In genomic region chr1:211680752-211681327, GRCh38 we compare ENCODE assay signal across 8 cellular contexts. TPM values are rescaled to one million over a fixed set of nuclear protein-coding genes. Genes with fewer than 3 reads are reported as not detected.
DNase-seq lines count a peak whose midpoint lies in the region; ATAC-seq, FAIRE-seq and TF ChIP-seq lines count a peak whose summit lies in the region.

No MANE protein-coding gene starts in this region.

- no peak overlapping the region for H2AFZ ChIP-seq in HepG2 (ENCODE audit: low read length)

- H3K36me3 ChIP-seq in HepG2 (replicated peaks in 1 of 2; ENCODE audit: control insufficient read depth in 1 of 2, insufficient read depth in 2 of 2, low read length in 2 of 2): no peaks in the 10 kb centered on the region

- peak; percentile 86 for TF ChIP-seq RAD21 in HepG2 (CRISPR knock-in tag; IDR thresholded peaks at IDR 0.05)

- H3K27ac ChIP-seq in CD4-positive, alpha-beta T cell (ENCODE audit: low read depth, low read length): peak overlapping the region; percentile 51
- no peak overlapping the region for H3K27ac ChIP-seq in HepG2 (ENCODE audit: extremely low read length, insufficient read depth, low read length)

- no peaks in the 10 kb centered on the region for H4K20me1 ChIP-seq in HepG2 (ENCODE audit: insufficient read depth, low read length)

- peak overlapping the region; percentile 81 for H3K27ac Mint-ChIP-seq in CD4-positive, alpha-beta T cell

- H3K4me1 ChIP-seq in HepG2 (ENCODE audit: insufficient read depth, low read length): peaks cover 49% of the 10 kb centered on the region

- WGBS in HepG2 (ENCODE audit: low lambda C conversion rate): under 1% methylated on average over 9 of the region's 9 CpGs

- no peak for TF ChIP-seq EP300 in HepG2 (IDR thresholded peaks at IDR 0.05; ENCODE audit: low read depth in 2 of 2, low read length in 2 of 2)
- no peak for TF ChIP-seq EP300 in HepG2 (CRISPR knock-in tag; IDR thresholded peaks at IDR 0.05; ENCODE audit: borderline replicate concordance)

- CTCF ChIA-PET in CD4-positive, alpha-beta T cell (lab: Charles Lee): interaction anchor here (0.7 to 2.3 kb wide), 21 partner anchors 9 to 796 kb away, joined by 3 to 24 read pairs (median 4); partner anchors contain the start of genes DTL, INTS7 and SLC30A1
- CTCF ChIA-PET in HepG2 (lab: Yijun Ruan, JAX; ENCODE audit: low intra/inter-chr PET ratio, low total read pairs): interaction anchor here (0.9 to 1.9 kb wide), 6 partner anchors 18 to 382 kb away, joined by 3 to 13 read pairs (median 5); partner anchors contain the start of genes DTL and INTS7

- H3K27me3 ChIP-seq in CD4-positive, alpha-beta T cell (ENCODE audit: control insufficient read depth, insufficient read depth, low read length): no peaks in the 10 kb centered on the region
- H3K27me3 ChIP-seq in HepG2 (ENCODE audit: control insufficient read depth in 1 of 2, insufficient read depth in 2 of 2, low read length in 2 of 2): peaks cover 1 to 17% of the 10 kb centered on the region in 2 experiments; a peak in 3 of 5 replicates

- intact Hi-C loops in CD4-positive, alpha-beta T cell (cut with DNase I, micrococcal nuclease): loop anchor here (1.0 to 5.0 kb wide), 10 partner anchors 152 to 776 kb away; partner anchors contain the start of genes DTL (in 2 of the 2) and INTS7 (in 2 of the 2)
- intact Hi-C loops in HepG2 (cut with micrococcal nuclease; ENCODE audit: unreplicated experiment): loop anchor here (1.0 to 10.0 kb wide), 6 partner anchors 149 to 614 kb away; partner anchors contain the start of genes DTL, INTS7 and LPGAT1

- DNase-seq in CD4-positive, alpha-beta T cell: peak; percentile 54 to 73 (median 62)
- peak; percentile 93 for DNase-seq in NCI-H510A treated with DMSO at 0.1 percent for 48 hours (lab: John Stamatoyannopoulos, UW)
- DNase-seq in activated CD4-positive, alpha-beta T cell treated with anti-CD3 and anti-CD28 coated beads for 1 hour: peak; percentile 67
- peak; percentile 79 for DNase-seq in central memory CD4-positive, alpha-beta T cell
- DNase-seq in HepG2 (ENCODE audit: low spot score): peak; percentile 83
- peak; percentile 42 to 70 (median 47) for DNase-seq in stimulated activated CD4-positive, alpha-beta T cell treated with anti-CD3 and anti-CD28 coated beads, TNF-alpha, amount 100 ng/mL, for 24 hours (ENCODE audit: low read depth in 3 of 3)

- peak overlapping the region; percentile 32 for H3K4me2 ChIP-seq in HepG2 (ENCODE audit: low read depth, low read length)

- BruUV-seq in HepG2 (replicated peaks; lab: Mats Ljungman, UMichigan): no TSS peak

- in situ Hi-C loops in HepG2 (cut with HindIII; ENCODE audit: extremely low pct_ligation_motif_present, low pct_unique_long_range_greater_than_20kb): no loop called here

- peak; percentile 92 for FAIRE-seq in HepG2 (lab: Jason Lieb, UNC)

- H3K27me3 Mint-ChIP-seq in CD4-positive, alpha-beta T cell: no peaks in the 10 kb centered on the region

- no peaks in the 10 kb centered on the region for H3K79me2 ChIP-seq in HepG2 (ENCODE audit: insufficient read depth, low read length)

- no peak for TF ChIP-seq POLR2A in HepG2 (IDR thresholded peaks at IDR 0.05; ENCODE audit: insufficient read depth in 1 of 2, low read depth in 2 of 2, low read length in 2 of 2)

- peaks cover 11% of the 10 kb centered on the region for H3K4me1 Mint-ChIP-seq in CD4-positive, alpha-beta T cell (ENCODE audit: low read depth)

- H3K9me3 ChIP-seq in CD4-positive, alpha-beta T cell (ENCODE audit: control insufficient read depth, low read length): no peaks in the 10 kb centered on the region
- H3K9me3 ChIP-seq in HepG2 (ENCODE audit: low read length): no peaks in the 10 kb centered on the region

- no peak overlapping the region for H3K4me3 Mint-ChIP-seq in CD4-positive, alpha-beta T cell

- H3K9me3 Mint-ChIP-seq in CD4-positive, alpha-beta T cell: no peaks in the 10 kb centered on the region

- TF ChIP-seq CTCF in CD4-positive, alpha-beta T cell (IDR thresholded peaks at IDR 0.05): peak; percentile 84
- peak; percentile 88 for TF ChIP-seq CTCF in HepG2 (CRISPR knock-in tag; IDR thresholded peaks at IDR 0.05)

- H3K4me3 ChIP-seq in HepG2 (replicated peaks in 1 of 3; ENCODE audit: insufficient read depth in 1 of 3, low read depth in 2 of 3, low read length in 3 of 3): no peak overlapping the region

- POLR2A ChIA-PET in CD4-positive, alpha-beta T cell (lab: Charles Lee): interaction anchor here (0.9 to 1.7 kb wide), 8 partner anchors 11 to 775 kb away, joined by 3 to 21 read pairs (median 4); partner anchors contain the start of genes DTL, INTS7, PPP2R5A and SLC30A1
- POLR2A ChIA-PET in HepG2 (lab: Yijun Ruan, JAX): interaction anchor here (1.1 to 1.3 kb wide), 4 partner anchors 14 to 354 kb away, joined by 3 to 20 read pairs (median 4); partner anchors contain the start of genes DTL and INTS7

- no peaks in the 10 kb centered on the region for H3K36me3 Mint-ChIP-seq in CD4-positive, alpha-beta T cell (ENCODE audit: low read depth)

- ATAC-seq in CD4-positive, alpha-beta T cell (ENCODE audit: poor library complexity): peak; percentile 90
- ATAC-seq in GM19397 (IDR thresholded peaks at IDR 0.05; ENCODE audit: unreplicated experiment) (peak; percentile 76), HG03460 (IDR thresholded peaks at IDR 0.05; ENCODE audit: unreplicated experiment) (peak; percentile 78), HepG2 (peak; percentile 74)

- no peak overlapping the region for H3K9ac ChIP-seq in HepG2 (ENCODE audit: insufficient read depth, low read depth, low read length)

TF ChIP-seq in HepG2, 621 proteins besides CTCF, POLR2A, EP300 and RAD21 (continues in another document):
- TF ChIP-seq ZNF749 (CRISPR knock-in tag; IDR thresholded peaks at IDR 0.05; ENCODE audit: borderline replicate concordance) (no peak), XRCC5 (optimal IDR thresholded peaks at IDR 0.05; ENCODE audit: low read length) (peak; percentile 62), ZBTB33 (CRISPR knock-in tag; IDR thresholded peaks at IDR 0.05) (no peak), MLXIP (CRISPR knock-in tag; IDR thresholded peaks at IDR 0.05; ENCODE audit: borderline replicate concordance) (no peak), KAT7 (CRISPR knock-in tag; IDR thresholded peaks at IDR 0.05; ENCODE audit: borderline replicate concordance) (no peak)

RNA-seq across cellular contexts. Expression of gene NEK2, which starts 5.4 kb away (rescaled TPM):
- not detected for total RNA-seq in CD4-positive, alpha-beta T cell
- total RNA-seq in HepG2 (2016; rRNA removed; fragmentation: Illumina TruSeq; extraction: Trizol): 40.8 and 57.5 TPM in 2 replicates
- total RNA-seq in HepG2 (2016; cell fraction: cytosol; rRNA removed; fragmentation: Illumina TruSeq; extraction: Trizol; ENCODE audit: low read depth): 7.0 TPM in 2 replicates
- total RNA-seq in HepG2 (2016; cell fraction: insoluble cytoplasmic fraction; rRNA removed; fragmentation: Illumina TruSeq; extraction: Trizol): 43.3 and 55.7 TPM in 2 replicates
- 15.1 and 15.5 TPM in 2 replicates for total RNA-seq in HepG2 (2016; cell fraction: membrane; rRNA removed; fragmentation: Illumina TruSeq; extraction: Trizol)
- 16.9 and 19.9 TPM in 2 replicates for total RNA-seq in HepG2 (2016; cell fraction: nucleus; rRNA removed; fragmentation: Illumina TruSeq; extraction: Trizol)
- 6.0 and 10.9 TPM in 2 replicates for polyA plus RNA-seq in HepG2 (2011; rRNA removed)
- polyA plus RNA-seq in HepG2 (2011; cell fraction: cytosol; rRNA removed): 6.1 and 6.5 TPM in 2 replicates
- 4.6 TPM in 2 replicates for polyA plus RNA-seq in HepG2 (2011; cell fraction: nucleus; rRNA removed)
- 9.8 and 17.4 TPM in 2 replicates for polyA plus RNA-seq in HepG2 (2012)
- 2.6 and 2.8 TPM in 2 replicates for polyA plus RNA-seq in HepG2 (2016; cell fraction: cytosol; fragmentation: Illumina TruSeq; extraction: Trizol; ENCODE audit: low read depth)
- polyA plus RNA-seq in HepG2 (2016; cell fraction: insoluble cytoplasmic fraction; fragmentation: Illumina TruSeq; extraction: Trizol; ENCODE audit: low read depth): 41.0 and 43.9 TPM in 2 replicates
- polyA plus RNA-seq in HepG2 (2016; cell fraction: membrane; fragmentation: Illumina TruSeq; extraction: Trizol; ENCODE audit: low read depth): 5.1 and 5.7 TPM in 2 replicates
- polyA plus RNA-seq in HepG2 (2016; cell fraction: nucleus; fragmentation: Illumina TruSeq; extraction: Trizol; ENCODE audit: insufficient read depth, low read depth): 18.2 and 19.2 TPM in 2 replicates
- 9.2 and 31.3 TPM in 2 replicates for polyA minus RNA-seq in HepG2 (2011; rRNA and poly(A)+ RNA removed; ENCODE audit: low replicate concordance)
- 9.6 and 16.1 TPM in 2 replicates for polyA minus RNA-seq in HepG2 (2011; cell fraction: cytosol; rRNA and poly(A)+ RNA removed)
- polyA minus RNA-seq in HepG2 (2011; cell fraction: nucleus; rRNA and poly(A)+ RNA removed): 10.6 and 16.0 TPM in 2 replicates

Comparison
In these comparisons a context has a peak if more than half of its experiments do, and no peak if none do; other contexts are left out.
1. RNA of gene NEK2, which starts 5.4 kb away (total RNA-seq): 7.0 to 57.5 TPM in HepG2; not detected in CD4-positive, alpha-beta T cell; every median in the first group is over 4 times any median in the second.
2. Peak in every context shown above with its lines, with median percentiles within 50 percentile points of each other: ATAC-seq and DNase-seq.